In the genomic region with DNA sequence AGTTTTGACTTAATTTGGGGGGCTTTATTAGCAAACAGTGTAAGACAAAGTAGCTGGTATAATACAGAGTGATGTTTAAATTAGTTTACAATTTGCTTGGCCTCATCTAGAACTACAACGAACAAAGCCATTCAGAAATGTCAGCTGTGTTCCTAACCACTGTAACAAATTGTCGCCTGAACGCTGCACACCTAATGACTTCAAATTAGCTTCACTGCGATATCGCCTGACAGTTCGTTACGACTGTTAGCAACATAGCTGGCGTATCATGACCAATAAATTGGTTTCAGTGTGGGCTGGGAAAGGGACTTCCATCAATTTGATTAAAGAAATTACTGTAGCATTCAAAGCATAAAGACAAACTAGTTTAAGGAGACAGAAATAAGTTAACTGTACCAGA, we compare ENCODE assay signal across 32 cellular contexts.
"Had no signal": no experiment of that assay in that cellular context is flagged by ENCODE, and none has a peak within 500 bp of the region (broad histone marks: within the 10 kb centered on the region; RNA-seq: fewer than 3 reads in every experiment).

No MANE protein-coding gene starts in this region.

- H3K4me3 ChIP-seq: MG63 had no signal

- H3K27ac ChIP-seq: KMS-11 had no signal

- H3K27me3 ChIP-seq: MG63 had no signal

- H3K36me3 ChIP-seq: MG63 had no signal

- H3K9ac ChIP-seq: KMS-11 had no signal

- H3K4me2 ChIP-seq: KMS-11 had no signal

- H3K9me3 ChIP-seq: MG63 had no signal

- DNase-seq: Karpas-422, Kasumi-1, MG63, MM.1S, MV-4-11, NCI-H1048, NCI-H1092, NCI-H1105, NCI-H1105 treated with DMSO at 0.1 percent for 48 hours, NCI-H1417 treated with DMSO at 0.1 percent for 48 hours, NCI-H146, NCI-H1694, NCI-H1694 treated with DMSO at 0.1 percent for 48 hours, NCI-H187, NCI-H187 treated with DMSO at 0.1 percent for 48 hours, NCI-H1930, NCI-H2029, NCI-H2029 treated with DMSO at 0.1 percent for 48 hours, NCI-H2081, NCI-H2081 treated with DMSO at 0.1 percent for 48 hours, NCI-H2107, NCI-H2171, NCI-H2171 treated with DMSO at 0.1 percent for 48 hours, NCI-H2227 treated with DMSO at 0.1 percent for 48 hours, NCI-H226, NCI-H345, NCI-H446, NCI-H446 treated with DMSO at 0.1 percent for 48 hours, NCI-H510A, NCI-H510A treated with DMSO at 0.1 percent for 48 hours, NCI-H524 had no signal
